ENCODE assay signal across 8 cellular contexts in the genomic region with DNA sequence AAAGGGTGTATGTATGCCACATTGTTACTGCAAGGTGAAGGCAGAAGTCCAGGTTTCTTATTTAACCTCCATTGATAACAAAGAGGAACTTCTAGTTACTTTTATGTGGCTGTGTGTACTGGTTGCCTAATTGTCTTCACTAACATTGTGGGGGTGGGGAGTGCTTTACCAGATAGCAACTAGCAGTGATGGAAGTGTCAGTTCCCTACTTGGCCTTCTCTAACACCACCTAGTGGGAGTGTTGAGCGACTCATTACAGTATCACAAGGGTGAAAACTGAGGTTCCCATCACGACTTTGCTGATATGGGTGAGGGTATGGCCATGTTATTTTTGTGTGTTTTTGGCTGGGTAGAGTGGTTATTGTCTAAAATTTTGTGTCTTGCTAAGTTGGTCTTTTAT.
A peak's percentile ranks its signal among the peaks of the same experiment; 100 is the strongest.
DNase-seq lines count a peak whose midpoint lies in the region; ATAC-seq, FAIRE-seq and TF ChIP-seq lines count a peak whose summit lies in the region.

No MANE protein-coding gene starts in this region.

- in situ Hi-C loops in Caki2 (cut with HindIII; ENCODE audit: low pct_unique_long_range_greater_than_20kb, low sequenced_read_pairs): no loop called here
- in situ Hi-C loops in HepG2 (cut with HindIII; ENCODE audit: extremely low pct_ligation_motif_present, low pct_unique_long_range_greater_than_20kb): no loop called here

- 15% methylated on average over 2 of the region's 2 CpGs for WGBS in HepG2 (ENCODE audit: low lambda C conversion rate)

- no peak for TF ChIP-seq EP300 in HepG2 (IDR thresholded peaks at IDR 0.05; ENCODE audit: low read depth in 2 of 2, low read length in 2 of 2)
- no peak for TF ChIP-seq EP300 in HepG2 (CRISPR knock-in tag; IDR thresholded peaks at IDR 0.05; ENCODE audit: borderline replicate concordance)

- H3K4me1 ChIP-seq in HepG2 (ENCODE audit: insufficient read depth, low read length): no peaks in the 10 kb centered on the region
- H3K4me1 ChIP-seq in left ventricle myocardium inferior: no peaks in the 10 kb centered on the region

- intact Hi-C loops in HepG2 (cut with micrococcal nuclease; ENCODE audit: unreplicated experiment) (no loop called here), left ventricle myocardium inferior (cut with micrococcal nuclease) (no loop called here)

- H3K9ac ChIP-seq in HepG2 (ENCODE audit: insufficient read depth, low read depth, low read length): no peak overlapping the region

- H3K4me3 ChIP-seq in HepG2 (replicated peaks in 1 of 3; ENCODE audit: insufficient read depth in 1 of 3, low read depth in 2 of 3, low read length in 3 of 3): no peak overlapping the region
- H3K4me3 ChIP-seq in left ventricle myocardium inferior: no peak overlapping the region

- POLR2A ChIA-PET in HepG2 (lab: Yijun Ruan, JAX): no interaction called here

- TF ChIP-seq POLR2A in HepG2 (IDR thresholded peaks at IDR 0.05; ENCODE audit: insufficient read depth in 1 of 2, low read depth in 2 of 2, low read length in 2 of 2): no peak

- no TSS peak for BruUV-seq in HepG2 (replicated peaks; lab: Mats Ljungman, UMichigan)

- TF ChIP-seq CTCF in HepG2 (CRISPR knock-in tag; IDR thresholded peaks at IDR 0.05): peak; percentile 21
- no peak for TF ChIP-seq CTCF in left ventricle myocardium inferior (IDR thresholded peaks at IDR 0.05; ENCODE audit: borderline replicate concordance)

- no peak for TF ChIP-seq RAD21 in HepG2 (CRISPR knock-in tag; IDR thresholded peaks at IDR 0.05)

- no peaks in the 10 kb centered on the region for H4K20me1 ChIP-seq in HepG2 (ENCODE audit: insufficient read depth, low read length)

- H2AFZ ChIP-seq in HepG2 (ENCODE audit: low read length): no peak overlapping the region

- peak; percentile 93 for ATAC-seq in GM21390 (IDR thresholded peaks at IDR 0.05; ENCODE audit: unreplicated experiment)
- peak; percentile 88 for ATAC-seq in HG03521 (IDR thresholded peaks at IDR 0.05; ENCODE audit: unreplicated experiment)
- ATAC-seq in HepG2: peak; percentile 68

- H3K27ac ChIP-seq in HepG2 (ENCODE audit: extremely low read length, insufficient read depth, low read length): no peak overlapping the region
- no peak overlapping the region for H3K27ac ChIP-seq in left ventricle myocardium inferior (replicated peaks)

- FAIRE-seq in HepG2 (lab: Jason Lieb, UNC): no peak

- H3K27me3 ChIP-seq in HepG2 (ENCODE audit: control insufficient read depth in 1 of 2, insufficient read depth in 2 of 2, low read length in 2 of 2): no peaks in the 10 kb centered on the region
- H3K27me3 ChIP-seq in left ventricle myocardium inferior (ENCODE audit: low read depth): no peaks in the 10 kb centered on the region

- DNase-seq in Caki2 (ENCODE audit: low read depth) (peak; percentile 29), SKM-1 treated with dmso at 0.1 percent for 144 hours (lab: John Stamatoyannopoulos, UW; ENCODE audit: unreplicated experiment) (peak; percentile 90), HepG2 (ENCODE audit: low spot score) (peak; percentile 5), retina (no peak), left ventricle myocardium inferior (no peak), activated gamma-delta T cell treated with Interleukin-2 at 50 U/mL for 16 hours (no peak)

- H3K4me2 ChIP-seq in HepG2 (ENCODE audit: low read depth, low read length): no peak overlapping the region

- CTCF ChIA-PET in HepG2 (lab: Yijun Ruan, JAX; ENCODE audit: low intra/inter-chr PET ratio, low total read pairs): no interaction called here

- no peaks in the 10 kb centered on the region for H3K79me2 ChIP-seq in HepG2 (ENCODE audit: insufficient read depth, low read length)

- H3K36me3 ChIP-seq in HepG2 (replicated peaks in 1 of 2; ENCODE audit: control insufficient read depth in 1 of 2, insufficient read depth in 2 of 2, low read length in 2 of 2): no peaks in the 10 kb centered on the region
- no peaks in the 10 kb centered on the region for H3K36me3 ChIP-seq in left ventricle myocardium inferior

- H3K9me3 ChIP-seq in HepG2 (ENCODE audit: low read length): no peaks in the 10 kb centered on the region
- peaks cover 15% of the 10 kb centered on the region for H3K9me3 ChIP-seq in left ventricle myocardium inferior (replicated peaks)

TF ChIP-seq in HepG2, 621 proteins besides CTCF, POLR2A, EP300 and RAD21:
- TF ChIP-seq STAG1 (CRISPR knock-in tag; IDR thresholded peaks at IDR 0.05) (0 out of 2 replicates have a peak, but pooled peaks have one; percentile 4), ESRRA (CRISPR knock-in tag; IDR thresholded peaks at IDR 0.05; ENCODE audit: low read depth) (no peak)

Comparison
In these comparisons a context has a peak if more than half of its experiments do, and no peak if none do; other contexts are left out.
1. DNase-seq: peak in Caki2 (single experiment), SKM-1 treated with dmso at 0.1 percent for 144 hours (single experiment) and HepG2 (single experiment); none in retina (single experiment), left ventricle myocardium inferior (single experiment) and activated gamma-delta T cell treated with Interleukin-2 at 50 U/mL for 16 hours (single experiment).
2. Peak in every context shown above with its lines, with median percentiles within 50 percentile points of each other: ATAC-seq.